13 cellular contexts compared by ENCODE assay signal in genomic region chr2:173750332-173750731, GRCh38.
DNase-seq lines count a peak whose midpoint lies in the region; ATAC-seq, FAIRE-seq and TF ChIP-seq lines count a peak whose summit lies in the region.
"Had no signal": no experiment of that assay in that cellular context is flagged by ENCODE, and none has a peak within 500 bp of the region (broad histone marks: within the 10 kb centered on the region; RNA-seq: fewer than 3 reads in every experiment).

No MANE protein-coding gene starts in this region.

- TF ChIP-seq RAD21 in IMR-90 (IDR thresholded peaks at IDR 0.05; ENCODE audit: low read length) (no peak), H1 (IDR thresholded peaks at IDR 0.05 in 1 of 2, conservative IDR thresholded peaks at IDR 0.05 in 1 of 2; ENCODE audit: low read depth in 2 of 2, low read length in 2 of 2) (peak; percentile 32 to 54; a peak in 3 of 4 replicates)

- CTCF ChIA-PET in AG04450 (lab: Charles Lee) (interaction anchor here (0.6 to 4.8 kb wide), 5 partner anchors 165 to 591 kb away, joined by 3 to 23 read pairs (median 4); no protein-coding TSS in a partner anchor), IMR-90 (lab: Yijun Ruan, JAX) (no interaction called here), H1 (lab: Charles Lee; ENCODE audit: partially characterized antibody) (interaction anchor here (0.6 to 1.7 kb wide), 14 partner anchors 57 to 713 kb away, joined by 3 to 5 read pairs (median 4); no protein-coding TSS in a partner anchor)

- no peak overlapping the region for H4K5ac ChIP-seq in IMR-90 (ENCODE audit: low read depth, low read length)
- H4K5ac ChIP-seq in H1 (ENCODE audit: insufficient read length, low read depth, low read length): peak overlapping the region; percentile 1

- TF ChIP-seq CTCF in AG04450 (IDR thresholded peaks at IDR 0.05; ENCODE audit: low read depth, low read length) (peak; percentile 26; the same call in 1 of the 2 replicates), IMR-90 (conservative IDR thresholded peaks at IDR 0.05; ENCODE audit: low read depth, low read length) (no peak), H1 (IDR thresholded peaks at IDR 0.05; ENCODE audit: control extremely low read depth in 1 of 3, insufficient read depth in 1 of 3, low read depth in 1 of 3, low read length in 3 of 3) (peak in 1 of 3 experiments; percentile 12; a peak in 2 of 4 replicates), lower lobe of right lung (IDR thresholded peaks at IDR 0.05) (no peak), suprapubic skin (IDR thresholded peaks at IDR 0.05) (no peak)

- H3K23me2 ChIP-seq in H1 (ENCODE audit: low read depth, low read length): no peaks in the 10 kb centered on the region

- H2BK120ac ChIP-seq in IMR-90 (ENCODE audit: low read depth, low read length): no peak overlapping the region
- no peak overlapping the region for H2BK120ac ChIP-seq in H1 (replicated peaks; ENCODE audit: low read depth, low read length)

- DNase-seq in AG04450 (ENCODE audit: low read depth, low spot score): no peak
- DNase-seq in IMR-90: peak; percentile 25
- DNase-seq in H1 (ENCODE audit: low read depth in 1 of 2, low spot score in 2 of 2): no peak
- no peak for DNase-seq in lower lobe of right lung
- DNase-seq in suprapubic skin (ENCODE audit: low spot score in 2 of 2): no peak
- DNase-seq in 8988T: no peak
- DNase-seq in activated CD8-positive, alpha-beta memory T cell treated with anti-CD3 and anti-CD28 coated beads for 24 hours: no peak
- no peak for DNase-seq in NCI-H1105 treated with DMSO at 0.1 percent for 48 hours (lab: John Stamatoyannopoulos, UW)
- DNase-seq: activated CD4-positive, alpha-beta T cell treated with anti-CD3 and anti-CD28 coated beads for 48 hours; Calu3; central memory CD4-positive, alpha-beta T cell; Karpas-422; RPMI8226 had no signal

- H3K23ac ChIP-seq in IMR-90 (ENCODE audit: low read depth, low read length) (no peak overlapping the region), H1 (ENCODE audit: insufficient read length) (no peak overlapping the region)

- no peak overlapping the region for H4K91ac ChIP-seq in IMR-90 (ENCODE audit: insufficient read depth, low read depth, low read length)
- peak overlapping the region; percentile 88 for H4K91ac ChIP-seq in H1 (replicated peaks; ENCODE audit: insufficient read length, low read length)

- H3K9me3 ChIP-seq in AG04450 (ENCODE audit: control insufficient read depth, insufficient read depth, low read length) (no peaks in the 10 kb centered on the region), IMR-90 (ENCODE audit: control insufficient read depth, insufficient read depth, low read length) (no peaks in the 10 kb centered on the region), H1 (ENCODE audit: insufficient read depth in 2 of 2, low read depth in 1 of 2, low read length in 1 of 2) (no peaks in the 10 kb centered on the region), lower lobe of right lung (no peaks in the 10 kb centered on the region), suprapubic skin (no peaks in the 10 kb centered on the region)

- no TSS peak for BruUV-seq in IMR-90 (replicated peaks; lab: Mats Ljungman, UMichigan)

- H3K79me2 ChIP-seq in H1 (ENCODE audit: control insufficient read depth in 1 of 2, insufficient read depth in 2 of 2, low read length in 2 of 2): no peaks in the 10 kb centered on the region

- no peak overlapping the region for H3K14ac ChIP-seq in IMR-90 (replicated peaks; ENCODE audit: low read depth, low read length)
- no peak overlapping the region for H3K14ac ChIP-seq in H1 (ENCODE audit: insufficient read length)

- dilution Hi-C loops in IMR-90 (cut with HindIII; ENCODE audit: low sequenced_read_pairs, unreplicated experiment): no loop called here

- H3K4me1 ChIP-seq in IMR-90 (ENCODE audit: control insufficient read depth, insufficient read depth, low read length): no peaks in the 10 kb centered on the region
- H3K4me1 ChIP-seq in H1 (replicated peaks in 1 of 4; ENCODE audit: control insufficient read depth in 3 of 4, insufficient read depth in 4 of 4, low read length in 3 of 4): peaks cover 7 to 29% (median 16%) of the 10 kb centered on the region in 4 experiments
- no peaks in the 10 kb centered on the region for H3K4me1 ChIP-seq in lower lobe of right lung
- no peaks in the 10 kb centered on the region for H3K4me1 ChIP-seq in suprapubic skin

- H3K4me3 ChIP-seq in AG04450 (ENCODE audit: low read depth, low read length) (no peak overlapping the region), IMR-90 (ENCODE audit: insufficient read depth, low read depth, low read length) (no peak overlapping the region), H1 (ENCODE audit: extremely low read depth in 1 of 4, insufficient read depth in 2 of 4, low read depth in 3 of 4, low read length in 4 of 4) (0 out of 8 replicates have a peak overlapping the region, but pooled peaks of 1 of the 4 experiments have one; percentile 8), lower lobe of right lung (no peak overlapping the region), suprapubic skin (no peak overlapping the region)

- TF ChIP-seq EP300 in H1 (IDR thresholded peaks at IDR 0.05; ENCODE audit: borderline replicate concordance in 1 of 2, low read depth in 2 of 2, low read length in 2 of 2) (no peak), suprapubic skin (IDR thresholded peaks at IDR 0.05) (no peak)

- peak overlapping the region; percentile 95 for H2BK12ac ChIP-seq in H1 (ENCODE audit: low read depth, low read length)

- H3K79me1 ChIP-seq in IMR-90 (ENCODE audit: low read depth in 1 of 2, low read length in 2 of 2) (no peaks in the 10 kb centered on the region), H1 (ENCODE audit: low read depth, low read length) (no peaks in the 10 kb centered on the region)

- no peaks in the 10 kb centered on the region for H3K9me1 ChIP-seq in IMR-90 (ENCODE audit: insufficient read depth, low read length)

- H2BK5ac ChIP-seq in IMR-90 (ENCODE audit: low read depth, low read length, poor library complexity, severe bottlenecking) (no peak overlapping the region), H1 (ENCODE audit: low read depth, low read length) (peak overlapping the region; percentile 29; the same call in 1 of the 2 replicates)

- H3K56ac ChIP-seq in IMR-90 (ENCODE audit: extremely low read depth, insufficient read depth, low read length) (no peak overlapping the region), H1 (replicated peaks; ENCODE audit: insufficient read length, low read depth, low read length) (no peak overlapping the region)

- TF ChIP-seq POLR2A in IMR-90 (IDR thresholded peaks at IDR 0.05; ENCODE audit: low read depth, low read length) (no peak), H1 (IDR thresholded peaks at IDR 0.05; ENCODE audit: control extremely low read depth in 1 of 2, low read depth in 2 of 2, low read length in 2 of 2) (no peak), suprapubic skin (IDR thresholded peaks at IDR 0.05) (no peak)

- H2AK9ac ChIP-seq in IMR-90 (replicated peaks; ENCODE audit: low read depth, low read length, poor library complexity): no peak overlapping the region

- no peak for FAIRE-seq in H1 (lab: Jason Lieb, UNC)

- H3K27ac ChIP-seq in AG04450 (ENCODE audit: low read depth, low read length): no peak overlapping the region
- H3K27ac ChIP-seq in IMR-90 (ENCODE audit: insufficient read depth, low read length): no peak overlapping the region
- no peak overlapping the region for H3K27ac ChIP-seq in H1 (ENCODE audit: low read depth, low read length)
- H3K27ac ChIP-seq in lower lobe of right lung: no peak overlapping the region
- no peak overlapping the region for H3K27ac ChIP-seq in suprapubic skin

- H3K9ac ChIP-seq in IMR-90 (ENCODE audit: low read depth, low read length) (no peak overlapping the region), H1 (replicated peaks in 1 of 4; ENCODE audit: extremely low read depth in 1 of 4, low read depth in 3 of 4, low read length in 3 of 4) (no peak overlapping the region)

- H3K18ac ChIP-seq in IMR-90 (ENCODE audit: low read depth, low read length) (no peak overlapping the region), H1 (ENCODE audit: extremely low read depth, low read length) (no peak overlapping the region; the same call in 1 of the 2 replicates)

- H4K8ac ChIP-seq in IMR-90 (ENCODE audit: low read depth in 2 of 2, low read length in 2 of 2) (no peak overlapping the region), H1 (ENCODE audit: extremely low read depth, insufficient read depth, low read length) (no peak overlapping the region)

- no peak overlapping the region for H2AK5ac ChIP-seq in IMR-90 (ENCODE audit: low read depth, low read length)
- H2AK5ac ChIP-seq in H1 (ENCODE audit: low read depth, low read length): no peak overlapping the region

- POLR2A ChIA-PET in AG04450 (lab: Yijun Ruan, JAX) (no interaction called here), IMR-90 (lab: Charles Lee; ENCODE audit: unreplicated experiment) (no interaction called here), H1 (lab: Charles Lee; ENCODE audit: partially characterized antibody) (interaction anchor here (1.1 kb wide), 1 partner anchor 149 kb away, joined by 3 read pairs; no protein-coding TSS in a partner anchor)

- H2AFZ ChIP-seq in IMR-90 (replicated peaks; ENCODE audit: low read length, poor library complexity) (peak overlapping the region; percentile 52), H1 (ENCODE audit: low read length) (0 out of 2 replicates have a peak overlapping the region, but pooled peaks have one; percentile 18)

- H3K4me2 ChIP-seq in IMR-90 (ENCODE audit: low read depth, low read length): no peak overlapping the region
- H3K4me2 ChIP-seq in H1 (ENCODE audit: insufficient read depth in 1 of 2, low read depth in 2 of 2, low read length in 2 of 2): peak overlapping the region; percentile 15 to 27

- no peak overlapping the region for H3K4ac ChIP-seq in IMR-90 (ENCODE audit: low read depth, low read length)
- peak overlapping the region; percentile 13 for H3K4ac ChIP-seq in H1 (replicated peaks; ENCODE audit: insufficient read length, low read depth, low read length)

- intact Hi-C loops in IMR-90 (cut with micrococcal nuclease): loop anchor here (10.0 kb wide), 1 partner anchor 294 kb away; no protein-coding TSS in a partner anchor
- intact Hi-C loops in lower lobe of right lung (cut with DNase I): no loop called here

- ATAC-seq in IMR-90 (ENCODE audit: low read depth) (peak; percentile 62), lower lobe of right lung (peak; percentile 70 to 74)

- in situ Hi-C loops in IMR-90 (cut with MboI; ENCODE audit: low sequenced_read_pairs): loop anchor here (10.0 kb wide), 1 partner anchor 346 kb away; no protein-coding TSS in a partner anchor

- 32% methylated on average over 4 of the region's 7 CpGs; no CpG with 5 or more reads in 1 of the 2 experiments for WGBS in IMR-90 (ENCODE audit: extremely low coverage in 2 of 2, insufficient read length in 1 of 2), 2 experiments
- WGBS in H1 (ENCODE audit: extremely low coverage in 1 of 2, insufficient coverage in 1 of 2, insufficient read length in 1 of 2, insufficient replicate concordance in 2 of 2, low coverage in 1 of 2, low lambda C conversion rate in 2 of 2, missing lambda C conversion rate in 1 of 2), 2 experiments: 25% methylated on average over 7 of the region's 7 CpGs; no CpG with 5 or more reads in 1 of the 2 experiments
- WGBS in suprapubic skin: 47% methylated on average over 5 of the region's 7 CpGs

- H2BK15ac ChIP-seq in IMR-90 (ENCODE audit: low read depth, low read length) (no peak overlapping the region), H1 (ENCODE audit: low read length) (no peak overlapping the region)

- H2BK20ac ChIP-seq in IMR-90 (ENCODE audit: low read depth, low read length): no peak overlapping the region
- peak overlapping the region; percentile 72; the same call in 1 of the 2 replicates for H2BK20ac ChIP-seq in H1 (ENCODE audit: low read length)

- H3K27me3 ChIP-seq in AG04450 (ENCODE audit: control insufficient read depth, insufficient read depth, low read length): peaks cover 5% of the 10 kb centered on the region
- H3K27me3 ChIP-seq in IMR-90 (ENCODE audit: control insufficient read depth, insufficient read depth, low read length): peaks cover 7% of the 10 kb centered on the region
- H3K27me3 ChIP-seq in H1 (replicated peaks in 1 of 4; ENCODE audit: control insufficient read depth in 3 of 4, extremely low read depth in 1 of 4, insufficient read depth in 3 of 4, low read length in 3 of 4): no peaks in the 10 kb centered on the region
- no peaks in the 10 kb centered on the region for H3K27me3 ChIP-seq in lower lobe of right lung (ENCODE audit: low read depth)
- no peaks in the 10 kb centered on the region for H3K27me3 ChIP-seq in suprapubic skin

- H4K20me1 ChIP-seq in IMR-90 (ENCODE audit: insufficient read depth, low read length): no peaks in the 10 kb centered on the region
- no peaks in the 10 kb centered on the region for H4K20me1 ChIP-seq in H1 (replicated peaks in 1 of 2; ENCODE audit: control insufficient read depth in 1 of 2, insufficient read depth in 2 of 2, low read length in 2 of 2)

- H3K36me3 ChIP-seq in IMR-90 (ENCODE audit: control insufficient read depth, insufficient read depth, low read length): no peaks in the 10 kb centered on the region
- no peaks in the 10 kb centered on the region for H3K36me3 ChIP-seq in H1 (ENCODE audit: control insufficient read depth in 2 of 4, insufficient read depth in 4 of 4, low read length in 3 of 4)
- no peaks in the 10 kb centered on the region for H3K36me3 ChIP-seq in lower lobe of right lung
- no peaks in the 10 kb centered on the region for H3K36me3 ChIP-seq in suprapubic skin
